In genomic region chr11:57475671-57476222, GRCh38 we compare ENCODE assay signal across 8 cellular contexts. TPM values are rescaled to one million over a fixed set of nuclear protein-coding genes. Genes with fewer than 3 reads are reported as not detected.
DNase-seq lines count a peak whose midpoint lies in the region; ATAC-seq and TF ChIP-seq lines count a peak whose summit lies in the region.

No MANE protein-coding gene starts in this region.

- peaks cover 33% of the 10 kb centered on the region for H3K4me1 ChIP-seq in OCI-LY7 (ENCODE audit: insufficient read depth, low read length, poor library complexity, severe bottlenecking)

- no peak overlapping the region for H3K4me3 ChIP-seq in OCI-LY7 (ENCODE audit: low read depth, low read length, poor library complexity, severe bottlenecking)

- H2AFZ ChIP-seq in OCI-LY7 (ENCODE audit: low read length), result no peak overlapping the region

- H3K9me2 ChIP-seq in OCI-LY7 (ENCODE audit: insufficient read depth, low read length), result no peaks in the 10 kb centered on the region

- CTCF ChIA-PET in OCI-LY7 (lab: Charles Lee; ENCODE audit: unreplicated experiment), result no interaction called here

- H3K4me1 Mint-ChIP-seq in glutamatergic neuron (ENCODE audit: low read depth, unreplicated experiment), result peaks cover 47% of the 10 kb centered on the region
- peaks cover 38% of the 10 kb centered on the region for H3K4me1 Mint-ChIP-seq in stimulated activated memory B cell treated with anti-CD40 and anti-IgM and Interleukin-4, amounts not matched to agents 10 μg/mL and 1 μg/mL and 100 μg/mL, for 72 hours

- no peaks in the 10 kb centered on the region for H4K20me1 ChIP-seq in OCI-LY7 (ENCODE audit: insufficient read depth, low read length)

- no peaks in the 10 kb centered on the region for H3K9me3 ChIP-seq in OCI-LY7 (ENCODE audit: low read length)

- peaks cover 5% of the 10 kb centered on the region for H3K36me3 Mint-ChIP-seq in glutamatergic neuron (ENCODE audit: unreplicated experiment)
- H3K36me3 Mint-ChIP-seq in stimulated activated memory B cell treated with anti-CD40 and anti-IgM and Interleukin-4, amounts not matched to agents 10 μg/mL and 1 μg/mL and 100 μg/mL, for 72 hours, result no peaks in the 10 kb centered on the region

- H3K27ac ChIP-seq in OCI-LY7 (ENCODE audit: low read depth, low read length, poor library complexity, severe bottlenecking), result no peak overlapping the region

- BruUV-seq in OCI-LY7 (replicated peaks; lab: Mats Ljungman, UMichigan), result no TSS peak

- peak overlapping the region; percentile 71 for H3K4me3 Mint-ChIP-seq in glutamatergic neuron (ENCODE audit: unreplicated experiment)
- H3K4me3 Mint-ChIP-seq in stimulated activated memory B cell treated with anti-CD40 and anti-IgM and Interleukin-4, amounts not matched to agents 10 μg/mL and 1 μg/mL and 100 μg/mL, for 72 hours, result peak overlapping the region; percentile 75

- H3K36me3 ChIP-seq in OCI-LY7 (ENCODE audit: insufficient read depth, low read length), result no peaks in the 10 kb centered on the region

- ATAC-seq in GM19467 (IDR thresholded peaks at IDR 0.05; ENCODE audit: unreplicated experiment) (peak; percentile 7), GM21619 (IDR thresholded peaks at IDR 0.05; ENCODE audit: unreplicated experiment) (no peak)
- peak; percentile 54 for ATAC-seq in stimulated activated memory B cell treated with anti-CD40 and anti-IgM and Interleukin-4, amounts not matched to agents 10 μg/mL and 1 μg/mL and 100 μg/mL, for 72 hours

- H3K27ac Mint-ChIP-seq in glutamatergic neuron (ENCODE audit: unreplicated experiment), result peak overlapping the region; percentile 66
- H3K27ac Mint-ChIP-seq in stimulated activated memory B cell treated with anti-CD40 and anti-IgM and Interleukin-4, amounts not matched to agents 10 μg/mL and 1 μg/mL and 100 μg/mL, for 72 hours, result peak overlapping the region; percentile 64

- H3K9me3 Mint-ChIP-seq in glutamatergic neuron (ENCODE audit: unreplicated experiment), result peaks cover 32% of the 10 kb centered on the region
- no peaks in the 10 kb centered on the region for H3K9me3 Mint-ChIP-seq in stimulated activated memory B cell treated with anti-CD40 and anti-IgM and Interleukin-4, amounts not matched to agents 10 μg/mL and 1 μg/mL and 100 μg/mL, for 72 hours

- H3K4me2 ChIP-seq in OCI-LY7 (ENCODE audit: low read length), result peak overlapping the region; percentile 7; the same call in 1 of the 2 replicates

- H3K27me3 Mint-ChIP-seq in glutamatergic neuron (ENCODE audit: unreplicated experiment), result peaks cover 35% of the 10 kb centered on the region
- H3K27me3 Mint-ChIP-seq in stimulated activated memory B cell treated with anti-CD40 and anti-IgM and Interleukin-4, amounts not matched to agents 10 μg/mL and 1 μg/mL and 100 μg/mL, for 72 hours, result peaks cover 39% of the 10 kb centered on the region

- DNase-seq in OCI-LY7 (ENCODE audit: low spot score) (no peak), glutamatergic neuron (no peak), AML-193 (lab: John Stamatoyannopoulos, UW) (no peak), globus pallidus (ENCODE audit: low spot score) (no peak)
- DNase-seq in stimulated activated naive CD4-positive, alpha-beta T cell (lab: John Stamatoyannopoulos, UW), result no peak

- no peak for TF ChIP-seq CTCF in OCI-LY7 (conservative IDR thresholded peaks at IDR 0.05; ENCODE audit: low read length)
- TF ChIP-seq CTCF in glutamatergic neuron (IDR thresholded peaks at IDR 0.05; ENCODE audit: partially characterized antibody, unreplicated experiment), result no peak

- intact Hi-C loops in OCI-LY7 (cut with micrococcal nuclease; ENCODE audit: unreplicated experiment), result no loop called here

- POLR2A ChIA-PET in OCI-LY7 (lab: Charles Lee), result no interaction called here

- H3K79me2 ChIP-seq in OCI-LY7 (ENCODE audit: insufficient read depth, low read depth, low read length), result no peaks in the 10 kb centered on the region

RNA-seq across cellular contexts. Expression of gene RTN4RL2, which starts 15.4 kb away (rescaled TPM):
- total RNA-seq in OCI-LY7 (2014; rRNA removed; shearing (Covaris generic)), result 0.25 and 0.41 TPM in 2 replicates
- total RNA-seq in OCI-LY7 (2022) (2.3 and 4.2 TPM in 2 replicates), glutamatergic neuron (ENCODE audit: unreplicated experiment) (119 TPM)

RNA-seq across cellular contexts. Expression of gene SLC43A1, which starts 39.8 kb away (rescaled TPM):
- total RNA-seq in OCI-LY7 (2014; rRNA removed; shearing (Covaris generic)), result 47.1 and 61.1 TPM in 2 replicates
- total RNA-seq in OCI-LY7 (2022) (78.6 and 87.0 TPM in 2 replicates), glutamatergic neuron (ENCODE audit: unreplicated experiment) (5.2 TPM)

RNA-seq across cellular contexts. Expression of gene SLC43A3, which starts 48.8 kb away (rescaled TPM):
- 38.4 and 41.3 TPM in 2 replicates for total RNA-seq in OCI-LY7 (2014; rRNA removed; shearing (Covaris generic))
- total RNA-seq in OCI-LY7 (2022) (55.5 and 62.1 TPM in 2 replicates), glutamatergic neuron (ENCODE audit: unreplicated experiment) (10.8 TPM)

RNA-seq across cellular contexts. Expression of gene TIMM10, which starts 54.8 kb away (rescaled TPM):
- total RNA-seq in OCI-LY7 (2014; rRNA removed; shearing (Covaris generic)), result 163 and 195 TPM in 2 replicates
- total RNA-seq in OCI-LY7 (2022), result 204 and 258 TPM in 2 replicates
- 51.2 TPM for total RNA-seq in glutamatergic neuron (ENCODE audit: unreplicated experiment)

Comparison
In these comparisons a context has a peak if more than half of its experiments do, and no peak if none do; other contexts are left out.
1. RNA of gene RTN4RL2, which starts 15.4 kb away (total RNA-seq): 119 TPM in glutamatergic neuron (single experiment); 0.25 to 4.2 TPM in OCI-LY7; every median in the first group is over 10 times any median in the second.